15 cellular contexts compared by ENCODE assay signal in genomic region chr7:44604941-44605340, GRCh38. TPM values are rescaled to one million over a fixed set of nuclear protein-coding genes. Genes with fewer than 3 reads are reported as not detected.
A peak's percentile ranks its signal among the peaks of the same experiment; 100 is the strongest.
DNase-seq lines count a peak whose midpoint lies in the region; TF ChIP-seq lines count a peak whose summit lies in the region.
"Had no signal": no experiment of that assay in that cellular context is flagged by ENCODE, and none has a peak within 500 bp of the region (broad histone marks: within the 10 kb centered on the region; RNA-seq: fewer than 3 reads in every experiment).

No MANE protein-coding gene starts in this region.

- H2BK12ac ChIP-seq in H9 (ENCODE audit: insufficient read length, low read depth, low read length): no peak overlapping the region

- no peaks in the 10 kb centered on the region for H4K20me1 ChIP-seq in H9 (ENCODE audit: control insufficient read depth, insufficient read depth, insufficient read length)

- H3K9me3 ChIP-seq in H9 (ENCODE audit: control insufficient read depth, low read depth, low read length): no peaks in the 10 kb centered on the region

- H3K36me3 Mint-ChIP-seq in T-helper 2 cell treated with Interferon-gamma antibody and Interleukin-4, amounts not matched to agents 5 μg/mL and 100 μg/mL, for 36 hours (ENCODE audit: low read depth): peaks cover 12% of the 10 kb centered on the region
- H3K36me3 Mint-ChIP-seq in H9 (ENCODE audit: insufficient read depth in 1 of 3, low read depth in 3 of 3) (peaks cover 4 to 11% (median 10%) of the 10 kb centered on the region in 3 experiments), nephron (ENCODE audit: low read depth) (peaks cover 4% of the 10 kb centered on the region)
- peaks cover 10% of the 10 kb centered on the region for H3K36me3 Mint-ChIP-seq in activated T-helper 2 cell treated with anti-CD3 and anti-CD28 coated beads, Interferon-gamma antibody, Interleukin-2, Interleukin-4, amounts not matched to agents 10 μg/mL and 5 μg/mL and 100 μg/mL, durations not matched to agents 14 hours and 24 hours and 36 hours (ENCODE audit: low read depth)

- H3K4ac ChIP-seq in H9 (ENCODE audit: low read depth, low read length): no peak overlapping the region

- no peak overlapping the region for H2BK120ac ChIP-seq in H9 (ENCODE audit: low read depth, low read length, poor library complexity, severe bottlenecking)

- H4K91ac ChIP-seq in H9 (ENCODE audit: insufficient read length, low read depth, low read length): no peak overlapping the region

- H4K5ac ChIP-seq in H9 (ENCODE audit: insufficient read length, low read depth, low read length): no peak overlapping the region

- no CpG with 5 or more reads among the region's 2 CpGs for WGBS in H9 (ENCODE audit: extremely low coverage, insufficient read length, low lambda C conversion rate)

- H3K27me3 ChIP-seq in H9 (ENCODE audit: insufficient read depth, low read length): no peaks in the 10 kb centered on the region

- no peak overlapping the region for H4K8ac ChIP-seq in H9 (replicated peaks; ENCODE audit: insufficient read length, low read depth, low read length)

- H3K23me2 ChIP-seq in H9 (ENCODE audit: insufficient read length, low read depth, low read length, poor library complexity, severe bottlenecking): peaks cover 4% of the 10 kb centered on the region

- H3K14ac ChIP-seq in H9 (ENCODE audit: insufficient read depth, low read length): no peak overlapping the region

- no peaks in the 10 kb centered on the region; the same call in 1 of the 2 replicates for H3K4me1 ChIP-seq in H9 (ENCODE audit: insufficient read depth, low read length)

- H3K23ac ChIP-seq in H9 (ENCODE audit: insufficient read length, low read depth, low read length): no peak overlapping the region

- DNase-seq in T-helper 2 cell treated with Interferon-gamma antibody and Interleukin-4, amounts not matched to agents 5 μg/mL and 100 μg/mL, for 36 hours (ENCODE audit: low spot score): no peak
- DNase-seq in T-helper 2 cell: no peak
- DNase-seq in H9: no peak
- no peak for DNase-seq in activated T-helper 2 cell treated with anti-CD3 and anti-CD28 coated beads, Interferon-gamma antibody, Interleukin-2, Interleukin-4, amounts not matched to agents 10 μg/mL and 5 μg/mL and 100 μg/mL, durations not matched to agents 14 hours and 24 hours and 36 hours (ENCODE audit: low spot score)
- DNase-seq in stimulated activated naive CD4-positive, alpha-beta T cell (lab: John Stamatoyannopoulos, UW): no peak
- DNase-seq in T-helper 9 cell: no peak
- no peak for DNase-seq in SKM-1 treated with dmso at 0.1 percent for 144 hours (lab: John Stamatoyannopoulos, UW; ENCODE audit: unreplicated experiment)
- DNase-seq: ACHN; activated CD8-positive, alpha-beta memory T cell treated with anti-CD3 and anti-CD28 coated beads, Interleukin-2, amount 50 U/mL, for 48 hours; GOT3; left ventricle myocardium superior; NCI-H1930; NCI-H82; SHP77 had no signal

- no peak overlapping the region for H3K27ac ChIP-seq in H9 (ENCODE audit: insufficient read length, low read depth, low read length)

- H3K4me1 Mint-ChIP-seq in T-helper 2 cell treated with Interferon-gamma antibody and Interleukin-4, amounts not matched to agents 5 μg/mL and 100 μg/mL, for 36 hours (ENCODE audit: low read depth): peaks cover 28% of the 10 kb centered on the region
- H3K4me1 Mint-ChIP-seq in H9 (peaks cover 9 to 19% of the 10 kb centered on the region in 2 experiments), nephron (peaks cover 19% of the 10 kb centered on the region)
- peaks cover 21% of the 10 kb centered on the region for H3K4me1 Mint-ChIP-seq in activated T-helper 2 cell treated with anti-CD3 and anti-CD28 coated beads, Interferon-gamma antibody, Interleukin-2, Interleukin-4, amounts not matched to agents 10 μg/mL and 5 μg/mL and 100 μg/mL, durations not matched to agents 14 hours and 24 hours and 36 hours (ENCODE audit: low read depth)

- H3K27me3 Mint-ChIP-seq in T-helper 2 cell treated with Interferon-gamma antibody and Interleukin-4, amounts not matched to agents 5 μg/mL and 100 μg/mL, for 36 hours (ENCODE audit: low read depth): peaks cover 15% of the 10 kb centered on the region
- peaks cover 8% of the 10 kb centered on the region for H3K27me3 Mint-ChIP-seq in H9 (ENCODE audit: low read depth)
- peaks cover 17% of the 10 kb centered on the region for H3K27me3 Mint-ChIP-seq in activated T-helper 2 cell treated with anti-CD3 and anti-CD28 coated beads, Interferon-gamma antibody, Interleukin-2, Interleukin-4, amounts not matched to agents 10 μg/mL and 5 μg/mL and 100 μg/mL, durations not matched to agents 14 hours and 24 hours and 36 hours (ENCODE audit: low read depth)
- H3K27me3 Mint-ChIP-seq in nephron (ENCODE audit: low read depth): peaks cover 4% of the 10 kb centered on the region

- H3K27ac Mint-ChIP-seq in T-helper 2 cell treated with Interferon-gamma antibody and Interleukin-4, amounts not matched to agents 5 μg/mL and 100 μg/mL, for 36 hours: no peak overlapping the region
- H3K27ac Mint-ChIP-seq in H9 (no peak overlapping the region), nephron (peak overlapping the region in 2 of 3 experiments; percentile 62 to 85)
- H3K27ac Mint-ChIP-seq in activated T-helper 2 cell treated with anti-CD3 and anti-CD28 coated beads, Interferon-gamma antibody, Interleukin-2, Interleukin-4, amounts not matched to agents 10 μg/mL and 5 μg/mL and 100 μg/mL, durations not matched to agents 14 hours and 24 hours and 36 hours: peak overlapping the region; percentile 25

- H2AK5ac ChIP-seq in H9 (ENCODE audit: insufficient read length, low read length): no peak overlapping the region

- H3K9ac ChIP-seq in H9 (ENCODE audit: extremely low read depth, insufficient read length, low read length): no peak overlapping the region

- H3K79me2 ChIP-seq in H9 (ENCODE audit: insufficient read depth, low read length): peaks cover 15% of the 10 kb centered on the region; the same call in 1 of the 2 replicates

- H2BK15ac ChIP-seq in H9 (ENCODE audit: low read depth, low read length): no peak overlapping the region

- H3K79me1 ChIP-seq in H9 (ENCODE audit: insufficient read depth, low read depth, low read length, poor library complexity, severe bottlenecking): peaks cover 3% of the 10 kb centered on the region

- H2BK20ac ChIP-seq in H9 (ENCODE audit: low read depth, low read length, poor library complexity, severe bottlenecking): no peak overlapping the region

- H3T11ph ChIP-seq in H9 (ENCODE audit: low read length): no peak overlapping the region

- no peak overlapping the region for H3K18ac ChIP-seq in H9 (ENCODE audit: insufficient read length, low read depth, low read length)

- TF ChIP-seq CTCF in H9 (conservative IDR thresholded peaks at IDR 0.05): no peak
- TF ChIP-seq CTCF in nephron (IDR thresholded peaks at IDR 0.05; ENCODE audit: unreplicated experiment in 3 of 3): no peak

- intact Hi-C loops in activated T-helper 2 cell treated with anti-CD3 and anti-CD28 coated beads, Interferon-gamma antibody, Interleukin-2, Interleukin-4, amounts not matched to agents 10 μg/mL and 5 μg/mL and 100 μg/mL, durations not matched to agents 14 hours and 24 hours and 36 hours (cut with micrococcal nuclease): no loop called here

- H3K4me3 Mint-ChIP-seq in T-helper 2 cell treated with Interferon-gamma antibody and Interleukin-4, amounts not matched to agents 5 μg/mL and 100 μg/mL, for 36 hours: peak overlapping the region; percentile 63
- peak overlapping the region; percentile 91 to 94; a peak in 3 of 5 replicates for H3K4me3 Mint-ChIP-seq in H9
- no peak overlapping the region for H3K4me3 Mint-ChIP-seq in activated T-helper 2 cell treated with anti-CD3 and anti-CD28 coated beads, Interferon-gamma antibody, Interleukin-2, Interleukin-4, amounts not matched to agents 10 μg/mL and 5 μg/mL and 100 μg/mL, durations not matched to agents 14 hours and 24 hours and 36 hours (ENCODE audit: low read depth)
- H3K4me3 Mint-ChIP-seq in nephron: peak overlapping the region; percentile 51 to 99 (median 74)

- H3K4me2 ChIP-seq in H9 (ENCODE audit: insufficient read depth, insufficient read length, low read length): no peak overlapping the region

- no peak overlapping the region for H2AFZ ChIP-seq in H9 (ENCODE audit: low read length)

- H3K56ac ChIP-seq in H9 (ENCODE audit: insufficient read length, low read depth, low read length): no peak overlapping the region

- H2BK5ac ChIP-seq in H9 (ENCODE audit: insufficient read length, low read length): no peak overlapping the region

- H3K9me3 Mint-ChIP-seq in T-helper 2 cell treated with Interferon-gamma antibody and Interleukin-4, amounts not matched to agents 5 μg/mL and 100 μg/mL, for 36 hours: no peaks in the 10 kb centered on the region
- H3K9me3 Mint-ChIP-seq in H9: no peaks in the 10 kb centered on the region; a peak in 1 of 5 replicates
- no peaks in the 10 kb centered on the region for H3K9me3 Mint-ChIP-seq in activated T-helper 2 cell treated with anti-CD3 and anti-CD28 coated beads, Interferon-gamma antibody, Interleukin-2, Interleukin-4, amounts not matched to agents 10 μg/mL and 5 μg/mL and 100 μg/mL, durations not matched to agents 14 hours and 24 hours and 36 hours
- no peaks in the 10 kb centered on the region for H3K9me3 Mint-ChIP-seq in nephron

RNA-seq across cellular contexts. Expression of gene OGDH, which starts 1.5 kb away (rescaled TPM):
- 75.3 and 77.3 TPM in 2 replicates for total RNA-seq in H9 (2021)
- total RNA-seq in activated T-helper 2 cell treated with anti-CD3 and anti-CD28 coated beads, Interferon-gamma antibody, Interleukin-2, Interleukin-4, amounts not matched to agents 10 μg/mL and 5 μg/mL and 100 μg/mL, durations not matched to agents 14 hours and 24 hours and 36 hours: 105 and 109 TPM in 2 replicates

RNA-seq across cellular contexts. Expression of gene TMED4, which starts 22.9 kb away (rescaled TPM):
- total RNA-seq in H9 (2021): 60.3 and 62.4 TPM in 2 replicates
- total RNA-seq in activated T-helper 2 cell treated with anti-CD3 and anti-CD28 coated beads, Interferon-gamma antibody, Interleukin-2, Interleukin-4, amounts not matched to agents 10 μg/mL and 5 μg/mL and 100 μg/mL, durations not matched to agents 14 hours and 24 hours and 36 hours: 70.3 and 75.1 TPM in 2 replicates

RNA-seq across cellular contexts. Expression of gene DDX56, which starts 31.2 kb away (rescaled TPM):
- 113 and 120 TPM in 2 replicates for total RNA-seq in H9 (2021)
- 131 and 135 TPM in 2 replicates for total RNA-seq in activated T-helper 2 cell treated with anti-CD3 and anti-CD28 coated beads, Interferon-gamma antibody, Interleukin-2, Interleukin-4, amounts not matched to agents 10 μg/mL and 5 μg/mL and 100 μg/mL, durations not matched to agents 14 hours and 24 hours and 36 hours

Comparison
In these comparisons a context has a peak if more than half of its experiments do, and no peak if none do; other contexts are left out.
1. H3K27ac Mint-ChIP-seq: peak in activated T-helper 2 cell treated with anti-CD3 and anti-CD28 coated beads, Interferon-gamma antibody, Interleukin-2, Interleukin-4, amounts not matched to agents 10 μg/mL and 5 μg/mL and 100 μg/mL, durations not matched to agents 14 hours and 24 hours and 36 hours (single experiment) and nephron (2 of 3); none in T-helper 2 cell treated with Interferon-gamma antibody and Interleukin-4, amounts not matched to agents 5 μg/mL and 100 μg/mL, for 36 hours (single experiment) and H9 (0 of 3).